Comparison of ENCODE assay signal across 21 cellular contexts in the genomic region with DNA sequence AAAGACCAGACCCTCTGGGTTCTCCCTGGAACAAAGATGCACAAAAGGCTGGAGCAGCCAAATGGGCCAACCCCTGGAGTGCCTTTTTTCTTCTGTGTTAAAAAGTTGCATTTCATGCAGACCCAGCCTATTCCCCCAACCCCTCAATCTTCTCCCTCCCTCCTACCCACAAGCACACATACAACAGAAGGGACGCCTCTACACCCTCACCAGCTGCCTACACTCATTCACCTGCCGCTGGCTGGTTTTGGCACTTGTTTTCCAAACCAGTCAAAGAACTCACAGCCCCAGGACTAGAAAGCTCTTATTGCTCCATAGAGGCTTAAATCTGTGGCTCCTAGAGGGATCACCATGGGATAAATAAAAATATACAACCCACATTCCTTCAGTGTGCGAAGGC. TPM values are rescaled to one million over a fixed set of nuclear protein-coding genes. Genes with fewer than 3 reads are reported as not detected.
DNase-seq lines count a peak whose midpoint lies in the region; ATAC-seq and TF ChIP-seq lines count a peak whose summit lies in the region.
"Had no signal": no experiment of that assay in that cellular context is flagged by ENCODE, and none has a peak within 500 bp of the region (broad histone marks: within the 10 kb centered on the region; RNA-seq: fewer than 3 reads in every experiment).

No MANE protein-coding gene starts in this region.

- peak overlapping the region in 4 of 7 donors; percentile 3 to 53 (median 40) for H3K27ac Mint-ChIP-seq in CD4-positive, alpha-beta memory T cell
- H3K27ac Mint-ChIP-seq in activated CD8-positive, alpha-beta T cell treated with anti-CD3 and anti-CD28 coated beads for 36 hours = no peak overlapping the region
- H3K27ac Mint-ChIP-seq: CD14-positive monocyte; CD8-positive, alpha-beta T cell; HFFc6; IgD-negative memory B cell had no signal

- POLR2A ChIA-PET in CD4-positive, alpha-beta memory T cell (lab: Charles Lee; ENCODE audit: partially characterized antibody) = no interaction called here
- POLR2A ChIA-PET in IMR-90 (lab: Charles Lee; ENCODE audit: unreplicated experiment) = no interaction called here
- POLR2A ChIA-PET in activated CD8-positive, alpha-beta T cell treated with anti-CD3 and anti-CD28 coated beads for 36 hours (lab: Charles Lee) = no interaction called here

- peaks cover 45% of the 10 kb centered on the region for H3K4me1 ChIP-seq in CD4-positive, alpha-beta memory T cell (ENCODE audit: insufficient read depth, low read length)
- H3K4me1 ChIP-seq in IMR-90 (ENCODE audit: control insufficient read depth, insufficient read depth, low read length) = peaks cover 14% of the 10 kb centered on the region
- no peaks in the 10 kb centered on the region for H3K4me1 ChIP-seq in esophagus muscularis mucosa
- H3K4me1 ChIP-seq in neuronal stem cell (ENCODE audit: control insufficient read depth in 2 of 2, insufficient read depth in 1 of 2, low read depth in 1 of 2, low read length in 2 of 2) = peaks cover 9 to 10% of the 10 kb centered on the region in 2 donors

- H3K79me1 ChIP-seq in IMR-90 (ENCODE audit: low read depth in 1 of 2, low read length in 2 of 2) = peaks cover 35 to 72% of the 10 kb centered on the region in 2 experiments
- no peaks in the 10 kb centered on the region for H3K79me1 ChIP-seq in neuronal stem cell (ENCODE audit: low read depth, low read length)

- H2AFZ ChIP-seq in IMR-90 (replicated peaks; ENCODE audit: low read length, poor library complexity) (no peak overlapping the region), neuronal stem cell (ENCODE audit: low read length) (no peak overlapping the region)

- H3K36me3 Mint-ChIP-seq in CD4-positive, alpha-beta memory T cell = no peaks in the 10 kb centered on the region
- no peaks in the 10 kb centered on the region for H3K36me3 Mint-ChIP-seq in activated CD8-positive, alpha-beta T cell treated with anti-CD3 and anti-CD28 coated beads for 36 hours (ENCODE audit: low read depth)
- H3K36me3 Mint-ChIP-seq: CD14-positive monocyte; CD8-positive, alpha-beta T cell; IgD-negative memory B cell had no signal

- CTCF ChIA-PET in CD4-positive, alpha-beta memory T cell (lab: Charles Lee; ENCODE audit: partially characterized antibody) = no interaction called here
- CTCF ChIA-PET in IMR-90 (lab: Yijun Ruan, JAX) = no interaction called here
- CTCF ChIA-PET in activated CD8-positive, alpha-beta T cell treated with anti-CD3 and anti-CD28 coated beads for 36 hours (lab: Charles Lee) = no interaction called here

- TF ChIP-seq EP300 in esophagus muscularis mucosa (IDR thresholded peaks at IDR 0.05) = no peak

- peak; percentile 58 for ATAC-seq in IMR-90 (ENCODE audit: low read depth)
- ATAC-seq in GM18505 (IDR thresholded peaks at IDR 0.05; ENCODE audit: unreplicated experiment) = no peak
- no peak for ATAC-seq in activated CD8-positive, alpha-beta T cell treated with anti-CD3 and anti-CD28 coated beads for 36 hours
- ATAC-seq: CD8-positive, alpha-beta T cell; GM12878; HCT116 had no signal

- H3K23ac ChIP-seq in IMR-90 (ENCODE audit: low read depth, low read length) (0 out of 2 replicates have a peak overlapping the region, but pooled peaks have one; percentile 15), neuronal stem cell (ENCODE audit: low read depth, low read length, poor library complexity) (no peak overlapping the region)

- no peak for TF ChIP-seq CTCF in IMR-90 (conservative IDR thresholded peaks at IDR 0.05; ENCODE audit: low read depth, low read length)
- TF ChIP-seq CTCF in esophagus muscularis mucosa (IDR thresholded peaks at IDR 0.05) = no peak
- no peak for TF ChIP-seq CTCF in activated CD8-positive, alpha-beta T cell treated with anti-CD3 and anti-CD28 coated beads for 36 hours (IDR thresholded peaks at IDR 0.05)

- H3K9me3 Mint-ChIP-seq in CD4-positive, alpha-beta memory T cell = no peaks in the 10 kb centered on the region
- H3K9me3 Mint-ChIP-seq in activated CD8-positive, alpha-beta T cell treated with anti-CD3 and anti-CD28 coated beads for 36 hours = no peaks in the 10 kb centered on the region
- H3K9me3 Mint-ChIP-seq: CD14-positive monocyte; CD8-positive, alpha-beta T cell; HFFc6; IgD-negative memory B cell had no signal

- H2AK5ac ChIP-seq in IMR-90 (ENCODE audit: low read depth, low read length) = no peak overlapping the region
- no peak overlapping the region for H2AK5ac ChIP-seq in neuronal stem cell (ENCODE audit: low read depth, low read length)

- H3K9ac ChIP-seq in IMR-90 (ENCODE audit: low read depth, low read length) (no peak overlapping the region), neuronal stem cell (ENCODE audit: low read depth, low read length, poor library complexity) (no peak overlapping the region)
- H3K9ac ChIP-seq: BLaER1 had no signal

- H4K91ac ChIP-seq in IMR-90 (ENCODE audit: insufficient read depth, low read depth, low read length) = no peak overlapping the region
- no peak overlapping the region for H4K91ac ChIP-seq in neuronal stem cell (ENCODE audit: low read depth, low read length, poor library complexity)

- no peaks in the 10 kb centered on the region for H3K27me3 ChIP-seq in CD4-positive, alpha-beta memory T cell (ENCODE audit: insufficient read depth, low read length)
- H3K27me3 ChIP-seq in IMR-90 (ENCODE audit: control insufficient read depth, insufficient read depth, low read length) (no peaks in the 10 kb centered on the region), esophagus muscularis mucosa (peaks cover 0 to 14% (median 1%) of the 10 kb centered on the region in 4 donors), neuronal stem cell (ENCODE audit: control insufficient read depth in 3 of 3, insufficient read depth in 3 of 3, low read depth in 1 of 3, low read length in 3 of 3) (peaks cover 0 to 10% (median 0%) of the 10 kb centered on the region in 3 experiments)
- H3K27me3 ChIP-seq: BLaER1 had no signal

- H2BK5ac ChIP-seq in IMR-90 (ENCODE audit: low read depth, low read length, poor library complexity, severe bottlenecking) (no peak overlapping the region), neuronal stem cell (ENCODE audit: low read length) (no peak overlapping the region)

- H2AK9ac ChIP-seq in IMR-90 (replicated peaks; ENCODE audit: low read depth, low read length, poor library complexity) = no peak overlapping the region

- H3K4me2 ChIP-seq in IMR-90 (ENCODE audit: low read depth, low read length) (no peak overlapping the region), neuronal stem cell (ENCODE audit: insufficient read depth, low read length, poor library complexity, severe bottlenecking) (no peak overlapping the region)
- H3K4me2 ChIP-seq: BLaER1 had no signal

- H2BK12ac ChIP-seq in neuronal stem cell (ENCODE audit: low read length) = no peak overlapping the region

- H2BK15ac ChIP-seq in IMR-90 (ENCODE audit: low read depth, low read length) (no peak overlapping the region), neuronal stem cell (ENCODE audit: low read length) (no peak overlapping the region)

- H2BK120ac ChIP-seq in IMR-90 (ENCODE audit: low read depth, low read length) (no peak overlapping the region), neuronal stem cell (ENCODE audit: low read depth, low read length) (no peak overlapping the region)

- peaks cover 14% of the 10 kb centered on the region for H4K20me1 ChIP-seq in IMR-90 (ENCODE audit: insufficient read depth, low read length)
- H4K20me1 ChIP-seq: BLaER1 had no signal

- no peaks in the 10 kb centered on the region for H3K36me3 ChIP-seq in CD4-positive, alpha-beta memory T cell (ENCODE audit: insufficient read depth, low read length)
- H3K36me3 ChIP-seq in IMR-90 (ENCODE audit: control insufficient read depth, insufficient read depth, low read length) = no peaks in the 10 kb centered on the region
- no peaks in the 10 kb centered on the region for H3K36me3 ChIP-seq in esophagus muscularis mucosa
- no peaks in the 10 kb centered on the region for H3K36me3 ChIP-seq in neuronal stem cell (replicated peaks in 1 of 2; ENCODE audit: control insufficient read depth in 2 of 2, insufficient read depth in 2 of 2, low read length in 2 of 2)
- H3K36me3 ChIP-seq: BLaER1 had no signal

- peaks cover 20% of the 10 kb centered on the region for H3K9me1 ChIP-seq in IMR-90 (ENCODE audit: insufficient read depth, low read length)

- no TSS peak for BruUV-seq in IMR-90 (replicated peaks; lab: Mats Ljungman, UMichigan)

- H3K56ac ChIP-seq in IMR-90 (ENCODE audit: extremely low read depth, insufficient read depth, low read length) = no peak overlapping the region

- H3K4ac ChIP-seq in IMR-90 (ENCODE audit: low read depth, low read length) = no peak overlapping the region
- no peak overlapping the region for H3K4ac ChIP-seq in neuronal stem cell (ENCODE audit: low read length)

- no peak overlapping the region for H2BK20ac ChIP-seq in IMR-90 (ENCODE audit: low read depth, low read length)

- H3K27me3 Mint-ChIP-seq in CD4-positive, alpha-beta memory T cell = no peaks in the 10 kb centered on the region
- H3K27me3 Mint-ChIP-seq in activated CD8-positive, alpha-beta T cell treated with anti-CD3 and anti-CD28 coated beads for 36 hours = no peaks in the 10 kb centered on the region

- H3K4me1 Mint-ChIP-seq in CD4-positive, alpha-beta memory T cell = peaks cover 33 to 42% (median 39%) of the 10 kb centered on the region in 4 donors
- H3K4me1 Mint-ChIP-seq in activated CD8-positive, alpha-beta T cell treated with anti-CD3 and anti-CD28 coated beads for 36 hours (ENCODE audit: low read depth) = peaks cover 37% of the 10 kb centered on the region
- H3K4me1 Mint-ChIP-seq: CD14-positive monocyte had no signal

- dilution Hi-C loops in IMR-90 (cut with HindIII; ENCODE audit: low sequenced_read_pairs, unreplicated experiment) = no loop called here

- intact Hi-C loops in CD4-positive, alpha-beta memory T cell (cut with micrococcal nuclease) = no loop called here
- intact Hi-C loops in IMR-90 (cut with micrococcal nuclease) = no loop called here
- intact Hi-C loops in esophagus muscularis mucosa (cut with DNase I) = no loop called here
- intact Hi-C loops in activated CD8-positive, alpha-beta T cell treated with anti-CD3 and anti-CD28 coated beads for 36 hours (cut with micrococcal nuclease) = no loop called here

- TF ChIP-seq POLR2A in IMR-90 (IDR thresholded peaks at IDR 0.05; ENCODE audit: low read depth, low read length) (no peak), esophagus muscularis mucosa (IDR thresholded peaks at IDR 0.05; ENCODE audit: low read depth) (no peak), GM18505 (IDR thresholded peaks at IDR 0.05; ENCODE audit: borderline replicate concordance, extremely low read depth, insufficient read depth, insufficient read length) (no peak)

- H3K27ac ChIP-seq in CD4-positive, alpha-beta memory T cell (ENCODE audit: low read depth, low read length) = no peak overlapping the region
- H3K27ac ChIP-seq in IMR-90 (ENCODE audit: insufficient read depth, low read length) (no peak overlapping the region), esophagus muscularis mucosa (replicated peaks in 1 of 4) (no peak overlapping the region), neuronal stem cell (replicated peaks; ENCODE audit: low read length) (peak overlapping the region; percentile 10)
- H3K27ac ChIP-seq: BLaER1, HL-60 had no signal

- H3K14ac ChIP-seq in IMR-90 (replicated peaks; ENCODE audit: low read depth, low read length) = no peak overlapping the region
- no peak overlapping the region for H3K14ac ChIP-seq in neuronal stem cell (ENCODE audit: low read length)

- in situ Hi-C loops in IMR-90 (cut with MboI; ENCODE audit: low sequenced_read_pairs) = no loop called here

- DNase-seq in CD4-positive, alpha-beta memory T cell = no peak
- DNase-seq in IMR-90 (no peak), esophagus muscularis mucosa (ENCODE audit: extremely low spot score) (peak; percentile 60), neuronal stem cell (ENCODE audit: low spot score) (no peak), NCI-H187 treated with DMSO at 0.1 percent for 48 hours (lab: John Stamatoyannopoulos, UW) (no peak)
- DNase-seq in activated CD8-positive, alpha-beta T cell treated with anti-CD3 and anti-CD28 coated beads for 36 hours = no peak
- DNase-seq: 8988T; Calu3; CD8-positive, alpha-beta T cell; DMS 273 treated with DMSO at 0.1 percent for 48 hours; DMS53; DND-41; EL; HFFc6 had no signal

- TF ChIP-seq RAD21 in IMR-90 (IDR thresholded peaks at IDR 0.05; ENCODE audit: low read length) = no peak

- no peaks in the 10 kb centered on the region for H3K9me3 ChIP-seq in CD4-positive, alpha-beta memory T cell (ENCODE audit: control insufficient read depth in 1 of 2, low read length in 2 of 2)
- H3K9me3 ChIP-seq in IMR-90 (ENCODE audit: control insufficient read depth, insufficient read depth, low read length) (no peaks in the 10 kb centered on the region), esophagus muscularis mucosa (no peaks in the 10 kb centered on the region), neuronal stem cell (replicated peaks in 1 of 2; ENCODE audit: control insufficient read depth in 2 of 2, insufficient read depth in 1 of 2, low read depth in 1 of 2, low read length in 2 of 2) (no peaks in the 10 kb centered on the region)
- H3K9me3 ChIP-seq: BLaER1 had no signal

- H3K4me3 Mint-ChIP-seq in CD4-positive, alpha-beta memory T cell = no peak overlapping the region
- H3K4me3 Mint-ChIP-seq in activated CD8-positive, alpha-beta T cell treated with anti-CD3 and anti-CD28 coated beads for 36 hours = no peak overlapping the region
- H3K4me3 Mint-ChIP-seq: CD14-positive monocyte; CD8-positive, alpha-beta T cell; HFFc6; IgD-negative memory B cell had no signal

- 43% methylated on average over 2 of the region's 3 CpGs; no CpG with 5 or more reads in 1 of the 2 experiments for WGBS in IMR-90 (ENCODE audit: extremely low coverage in 2 of 2, insufficient read length in 1 of 2), 2 experiments
- WGBS in esophagus muscularis mucosa = 53% methylated on average over 3 of the region's 3 CpGs
- no CpG with 5 or more reads among the region's 3 CpGs for WGBS in neuronal stem cell (ENCODE audit: extremely low coverage in 2 of 2, insufficient read length in 2 of 2, insufficient replicate concordance in 1 of 2), 2 donors

- H4K8ac ChIP-seq in IMR-90 (ENCODE audit: low read depth in 2 of 2, low read length in 2 of 2) = no peak overlapping the region
- no peak overlapping the region for H4K8ac ChIP-seq in neuronal stem cell (ENCODE audit: low read depth, low read length)

- no peak overlapping the region for H4K5ac ChIP-seq in IMR-90 (ENCODE audit: low read depth, low read length)

- no peak overlapping the region for H3K18ac ChIP-seq in IMR-90 (ENCODE audit: low read depth, low read length)
- H3K18ac ChIP-seq in neuronal stem cell (ENCODE audit: low read length) = no peak overlapping the region

- no peak overlapping the region for H3K4me3 ChIP-seq in CD4-positive, alpha-beta memory T cell (ENCODE audit: low read length in 2 of 2)
- H3K4me3 ChIP-seq in IMR-90 (ENCODE audit: insufficient read depth, low read depth, low read length) (no peak overlapping the region), esophagus muscularis mucosa (no peak overlapping the region), neuronal stem cell (ENCODE audit: low read length in 2 of 2) (no peak overlapping the region)
- H3K4me3 ChIP-seq: BLaER1, GM12878 had no signal

RNA-seq across cellular contexts. Expression of a gene that starts 16.5 kb away (rescaled TPM):
- total RNA-seq in CD4-positive, alpha-beta memory T cell = not detected
- polyA plus RNA-seq in CD4-positive, alpha-beta memory T cell = not detected
- total RNA-seq in IMR-90 (2012; rRNA removed) (2.3 and 3.1 TPM in 2 replicates), esophagus muscularis mucosa (not detected)
- polyA plus RNA-seq in IMR-90 (2012; rRNA removed) = 12.0 and 12.9 TPM in 2 replicates
- 6.7 and 8.3 TPM in 2 replicates for polyA plus RNA-seq in IMR-90 (2012; cell fraction: cytosol; rRNA removed)
- 5.3 and 6.4 TPM in 2 replicates for polyA plus RNA-seq in IMR-90 (2012; cell fraction: nucleus; rRNA removed; ENCODE audit: low replicate concordance)
- 1.4 TPM for polyA plus RNA-seq in neuronal stem cell (2013, experiment 1 of 2)
- 1.3 TPM for polyA plus RNA-seq in neuronal stem cell (2013, experiment 2 of 2)
- total RNA-seq in activated CD8-positive, alpha-beta T cell treated with anti-CD3 and anti-CD28 coated beads for 36 hours = not detected
- total RNA-seq: CD8-positive, alpha-beta T cell; GM12878 had no signal
- polyA plus RNA-seq: CD14-positive monocyte, GM12878, IgD-negative memory B cell had no signal

RNA-seq across cellular contexts. Expression of a gene that starts 56.5 kb away (rescaled TPM):
- total RNA-seq in CD4-positive, alpha-beta memory T cell = 10 to 100 TPM; 26.1 to 26.3 TPM
- polyA plus RNA-seq in CD4-positive, alpha-beta memory T cell = 10 to 100 TPM; 16.3 to 22.2 TPM
- total RNA-seq in IMR-90 (2012; rRNA removed) (10.8 and 13.6 TPM in 2 replicates), esophagus muscularis mucosa (10 to 100 TPM in 3 of 4 donors, 1 to 10 TPM in 1; 6.3 to 15.8 (median 11.6) TPM)
- polyA plus RNA-seq in IMR-90 (2012; rRNA removed) = 21.0 and 21.4 TPM in 2 replicates
- 14.4 and 15.5 TPM in 2 replicates for polyA plus RNA-seq in IMR-90 (2012; cell fraction: cytosol; rRNA removed)
- polyA plus RNA-seq in IMR-90 (2012; cell fraction: nucleus; rRNA removed; ENCODE audit: low replicate concordance) = 11.3 and 15.5 TPM in 2 replicates
- polyA plus RNA-seq in neuronal stem cell (2013, experiment 1 of 2) = 13.5 TPM
- 14.6 TPM for polyA plus RNA-seq in neuronal stem cell (2013, experiment 2 of 2)
- total RNA-seq in activated CD8-positive, alpha-beta T cell treated with anti-CD3 and anti-CD28 coated beads for 36 hours = 10 to 100 TPM; 22.3 to 24.7 TPM
